ENCODE assay signal across 21 cellular contexts in the genomic region with DNA sequence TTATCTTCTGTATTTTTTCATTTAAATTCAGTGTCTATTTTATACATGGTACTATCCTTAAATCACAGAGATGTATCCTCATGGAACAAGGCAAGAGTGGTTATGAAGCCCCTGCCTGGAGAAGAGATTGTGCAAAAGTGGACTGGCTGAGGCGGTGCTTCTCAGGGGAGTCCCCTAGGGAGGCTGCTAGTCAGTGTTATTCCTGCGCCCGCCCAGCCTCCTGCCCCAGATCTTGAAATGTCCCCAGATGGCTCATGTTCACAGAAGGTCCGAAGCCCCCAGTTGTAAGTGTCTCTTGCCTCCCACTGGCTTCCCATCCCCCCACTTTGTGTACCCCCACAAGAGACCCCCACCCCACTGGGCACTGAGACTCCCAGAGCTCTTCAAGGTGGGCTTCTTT.
"Had no signal": no experiment of that assay in that cellular context is flagged by ENCODE, and none has a peak within 500 bp of the region (broad histone marks: within the 10 kb centered on the region; RNA-seq: fewer than 3 reads in every experiment).

No MANE protein-coding gene starts in this region.

- H3K9me3 ChIP-seq: ovary, prostate gland, thoracic aorta had no signal

- H3K36me3 Mint-ChIP-seq: natural killer cell treated with Interleukin-12 subunit alpha and Interleukin-12 subunit beta and Interleukin-15 and Interleukin-18, amount 100 ng/mL, for 72 hours; neural progenitor cell; stimulated activated effector memory CD8-positive, alpha-beta T cell treated with anti-CD3 and anti-CD28 coated beads, Interleukin-12 subunit alpha, Interleukin-12 subunit beta, amount 100 ng/mL, for 72 hours; type B pancreatic cell had no signal

- H3K9me3 Mint-ChIP-seq: natural killer cell treated with Interleukin-12 subunit alpha and Interleukin-12 subunit beta and Interleukin-15 and Interleukin-18, amount 100 ng/mL, for 72 hours; neural progenitor cell had no signal

- H3K27me3 Mint-ChIP-seq: central memory CD8-positive, alpha-beta T cell; type B pancreatic cell had no signal

- H3K4me1 Mint-ChIP-seq: central memory CD8-positive, alpha-beta T cell; neural progenitor cell; stimulated activated effector memory CD8-positive, alpha-beta T cell treated with anti-CD3 and anti-CD28 coated beads, Interleukin-12 subunit alpha, Interleukin-12 subunit beta, amount 100 ng/mL, for 72 hours had no signal

- ATAC-seq: left lung; natural killer cell treated with Interleukin-12 subunit alpha and Interleukin-12 subunit beta and Interleukin-15 and Interleukin-18, amount 100 ng/mL, for 72 hours; stimulated activated effector memory CD8-positive, alpha-beta T cell treated with anti-CD3 and anti-CD28 coated beads, Interleukin-12 subunit alpha, Interleukin-12 subunit beta, amount 100 ng/mL, for 72 hours; stimulated activated naive CD8-positive, alpha-beta T cell treated with anti-CD3 and anti-CD28 coated beads, Interleukin-15, amount 100 ng/mL, for 72 hours had no signal

- H3K27ac Mint-ChIP-seq: natural killer cell treated with Interleukin-12 subunit alpha and Interleukin-12 subunit beta and Interleukin-15 and Interleukin-18, amount 100 ng/mL, for 72 hours; neural progenitor cell; stimulated activated effector memory CD8-positive, alpha-beta T cell treated with anti-CD3 and anti-CD28 coated beads, Interleukin-12 subunit alpha, Interleukin-12 subunit beta, amount 100 ng/mL, for 72 hours; stimulated activated naive CD8-positive, alpha-beta T cell treated with anti-CD3 and anti-CD28 coated beads, Interleukin-15, amount 100 ng/mL, for 72 hours; type B pancreatic cell had no signal

- DNase-seq: cortex of kidney; dorsolateral prefrontal cortex; effector CD8-positive, alpha-beta T cell; islet precursor cell; left lung; mesenchymal stem cell; midbrain; nucleus accumbens; ovary; stimulated activated CD4-positive, alpha-beta T cell treated with anti-CD3 and anti-CD28 coated beads, Interleukin-4, amount 100 ng/mL, for 1 hour; stimulated activated CD8-positive, alpha-beta memory T cell treated with anti-CD3 and anti-CD28 coated beads, Interleukin-4, amount 100 ng/mL, for 48 hours; stimulated activated naive CD8-positive, alpha-beta T cell treated with anti-CD3 and anti-CD28 coated beads, Interleukin-15, amount 100 ng/mL, for 72 hours; substantia nigra had no signal

- H3K36me3 ChIP-seq: left lung, neural progenitor cell, ovary, prostate gland, thoracic aorta had no signal

- H3K4me3 Mint-ChIP-seq: central memory CD8-positive, alpha-beta T cell; natural killer cell treated with Interleukin-12 subunit alpha and Interleukin-12 subunit beta and Interleukin-15 and Interleukin-18, amount 100 ng/mL, for 72 hours; neural progenitor cell; stimulated activated effector memory CD8-positive, alpha-beta T cell treated with anti-CD3 and anti-CD28 coated beads, Interleukin-12 subunit alpha, Interleukin-12 subunit beta, amount 100 ng/mL, for 72 hours; stimulated activated naive CD8-positive, alpha-beta T cell treated with anti-CD3 and anti-CD28 coated beads, Interleukin-15, amount 100 ng/mL, for 72 hours; type B pancreatic cell had no signal

- H3K4me1 ChIP-seq: left lung, neural progenitor cell, prostate gland had no signal

- H3K4me3 ChIP-seq: dorsolateral prefrontal cortex, left lung, lung, neural progenitor cell, ovary, prostate gland, thoracic aorta had no signal

- H3K27ac ChIP-seq: dorsolateral prefrontal cortex, left lung, neural progenitor cell, ovary, prostate gland, thoracic aorta had no signal

- H3K9ac ChIP-seq: neural progenitor cell had no signal

- H3K27me3 ChIP-seq: left lung, neural progenitor cell, ovary had no signal
